25 cellular contexts compared by ENCODE assay signal in the genomic region with DNA sequence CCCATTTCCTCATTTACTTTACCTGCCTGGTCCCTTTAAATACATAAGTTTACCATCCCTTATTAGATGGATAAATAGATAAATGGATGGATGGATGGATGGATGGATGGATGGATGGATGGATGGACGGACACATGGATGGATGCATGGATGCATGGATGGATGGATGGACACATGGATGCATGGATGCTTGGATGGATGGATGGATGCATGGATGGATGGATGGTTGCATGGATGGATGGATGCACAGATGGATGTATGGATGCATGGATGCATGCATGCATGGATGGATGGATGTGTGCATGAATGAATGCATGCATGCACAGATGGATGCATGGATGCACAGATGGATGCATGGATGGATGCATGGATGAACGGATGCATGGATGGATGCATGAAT.
"Had no signal": no experiment of that assay in that cellular context is flagged by ENCODE, and none has a peak within 500 bp of the region (broad histone marks: within the 10 kb centered on the region; RNA-seq: fewer than 3 reads in every experiment).

No MANE protein-coding gene starts in this region.

- H3K9me3 ChIP-seq: adrenal gland, MG63 had no signal

- H3K4me2 ChIP-seq: KMS-11 had no signal

- H3K4me3 Mint-ChIP-seq: activated CD4-positive, alpha-beta T cell treated with anti-CD3 and anti-CD28 coated beads for 36 hours; activated CD8-positive, alpha-beta T cell treated with anti-CD3 and anti-CD28 coated beads for 36 hours; activated naive CD8-positive, alpha-beta T cell treated with anti-CD3 and anti-CD28 coated beads, Interleukin-2, amount 10 ng/mL, durations not matched to agents 7 days and 5 days; central memory CD8-positive, alpha-beta T cell had no signal

- H3K4me3 ChIP-seq: adrenal gland, MG63, SK-N-MC had no signal

- H3K9ac ChIP-seq: KMS-11 had no signal

- H3K27ac ChIP-seq: adrenal gland, KMS-11, SK-N-MC, WERI-Rb-1 had no signal

- DNase-seq: activated CD4-positive, alpha-beta T cell treated with anti-CD3 and anti-CD28 coated beads for 36 hours; activated CD8-positive, alpha-beta memory T cell treated with anti-CD3 and anti-CD28 coated beads, Interleukin-2, amount 50 U/mL, for 4 hours; activated CD8-positive, alpha-beta T cell treated with anti-CD3 and anti-CD28 coated beads for 36 hours; activated naive CD4-positive, alpha-beta T cell treated with anti-CD3 and anti-CD28 coated beads, Interleukin-2, amount 50 U/mL, for 16 hours; activated naive CD8-positive, alpha-beta T cell treated with anti-CD3 and anti-CD28 coated beads, Interleukin-2, amount 10 ng/mL, durations not matched to agents 7 days and 5 days; activated T-cell treated with anti-CD3 and anti-CD28 coated beads, Interleukin-2, amount 50 U/mL, for 1 hour; adrenal gland; anterior cingulate cortex; MG63; MV-4-11; NCI-H1105; NCI-H1436 treated with DMSO at 0.1 percent for 48 hours; NCI-H187; NCI-H2081; NCI-H510A treated with DMSO at 0.1 percent for 48 hours; NCI-H69; OCI-M1; RPMI8226; T-helper 1 cell; WERI-Rb-1 had no signal

- H3K9me3 Mint-ChIP-seq: activated CD8-positive, alpha-beta T cell treated with anti-CD3 and anti-CD28 coated beads for 36 hours; central memory CD8-positive, alpha-beta T cell had no signal

- H3K4me1 ChIP-seq: adrenal gland had no signal

- H3K27ac Mint-ChIP-seq: activated CD8-positive, alpha-beta T cell treated with anti-CD3 and anti-CD28 coated beads for 36 hours; activated naive CD8-positive, alpha-beta T cell treated with anti-CD3 and anti-CD28 coated beads, Interleukin-2, amount 10 ng/mL, durations not matched to agents 7 days and 5 days had no signal

- ATAC-seq: activated CD4-positive, alpha-beta T cell treated with anti-CD3 and anti-CD28 coated beads for 36 hours; activated CD8-positive, alpha-beta T cell treated with anti-CD3 and anti-CD28 coated beads for 36 hours; Panc1; Right ventricle myocardium inferior had no signal

- H3K27me3 ChIP-seq: adrenal gland, MG63 had no signal

- H3K36me3 ChIP-seq: adrenal gland, WERI-Rb-1 had no signal

- H3K27me3 Mint-ChIP-seq: activated CD4-positive, alpha-beta T cell treated with anti-CD3 and anti-CD28 coated beads for 36 hours; activated CD8-positive, alpha-beta T cell treated with anti-CD3 and anti-CD28 coated beads for 36 hours had no signal
